20 cellular contexts compared by ENCODE assay signal in the genomic region with DNA sequence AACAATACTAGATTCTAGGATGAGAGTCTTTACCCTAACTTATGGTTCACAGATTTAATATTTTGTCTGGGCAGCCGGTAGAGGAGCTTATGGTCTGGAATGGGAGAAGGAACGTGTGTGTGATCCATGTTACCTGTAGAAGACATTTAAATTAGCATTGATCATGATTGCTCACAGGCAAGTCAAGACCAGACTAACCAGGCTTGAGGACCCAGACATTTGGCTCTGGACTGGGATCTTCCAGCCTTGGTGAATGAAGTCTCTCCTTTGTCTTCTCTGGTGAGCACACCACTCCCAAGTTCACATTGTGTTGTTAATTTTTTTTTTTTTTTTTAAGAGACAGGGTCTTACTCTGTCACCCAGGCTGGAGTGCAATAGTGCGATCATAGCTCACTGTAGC. TPM values are rescaled to one million over a fixed set of nuclear protein-coding genes. Genes with fewer than 3 reads are reported as not detected.
DNase-seq lines count a peak whose midpoint lies in the region; ATAC-seq, FAIRE-seq and TF ChIP-seq lines count a peak whose summit lies in the region.
"Had no signal": no experiment of that assay in that cellular context is flagged by ENCODE, and none has a peak within 500 bp of the region (broad histone marks: within the 10 kb centered on the region; RNA-seq: fewer than 3 reads in every experiment).

No MANE protein-coding gene starts in this region.

- no peak for TF ChIP-seq CTCF in heart right ventricle (IDR thresholded peaks at IDR 0.05)
- no peak for TF ChIP-seq CTCF in ascending aorta (IDR thresholded peaks at IDR 0.05)
- TF ChIP-seq CTCF in keratinocyte (optimal IDR thresholded peaks at IDR 0.05 in 1 of 3, IDR thresholded peaks at IDR 0.05 in 1 of 3, conservative IDR thresholded peaks at IDR 0.05 in 1 of 3; ENCODE audit: extremely low read depth in 1 of 3, insufficient read depth in 2 of 3, low read length in 3 of 3), result no peak
- TF ChIP-seq CTCF in thoracic aorta (IDR thresholded peaks at IDR 0.05), result no peak

- H3K4me2 ChIP-seq in keratinocyte (ENCODE audit: control insufficient read depth, extremely low read depth, insufficient read depth, low read depth, low read length), result no peak overlapping the region

- H3K27me3 ChIP-seq in heart right ventricle (no peaks in the 10 kb centered on the region), ascending aorta (no peaks in the 10 kb centered on the region), keratinocyte (ENCODE audit: control insufficient read depth, extremely low read depth, insufficient read depth, low read length) (no peaks in the 10 kb centered on the region), thoracic aorta (replicated peaks; ENCODE audit: insufficient read depth) (no peaks in the 10 kb centered on the region)

- peaks cover 25% of the 10 kb centered on the region for H3K79me2 ChIP-seq in keratinocyte (ENCODE audit: control insufficient read depth, insufficient read depth, low read length)

- no peak overlapping the region for H3K9ac ChIP-seq in keratinocyte (ENCODE audit: control insufficient read depth, extremely low read depth, insufficient read depth, low read length)

- FAIRE-seq in keratinocyte (lab: Jason Lieb, UNC), result peak; percentile 13
- FAIRE-seq: frontal cortex, kidney had no signal

- DNase-seq in heart right ventricle, result no peak
- no peak for DNase-seq in Right ventricle myocardium inferior (ENCODE audit: missing footprints)
- no peak for DNase-seq in ascending aorta (ENCODE audit: low spot score in 2 of 2)
- DNase-seq in keratinocyte (ENCODE audit: low read depth, low spot score), result no peak
- no peak for DNase-seq in thoracic aorta (ENCODE audit: low spot score)
- no peak for DNase-seq in sciatic nerve (ENCODE audit: low spot score)
- no peak for DNase-seq in ureter (ENCODE audit: low spot score)
- no peak for DNase-seq in NCI-H226
- DNase-seq: activated CD4-positive, alpha-beta memory T cell treated with anti-CD3 and anti-CD28 coated beads, Interleukin-2, amount 10 ng/mL, durations not matched to agents 7 days and 5 days; aorta; cerebellar nuclear complex; effector CD8-positive, alpha-beta T cell; HCEC 1CT; kidney; NCI-H1105; NCI-H2081 treated with DMSO at 0.1 percent for 48 hours; occipital lobe; SHP77 treated with DMSO at 0.1 percent for 48 hours; stimulated activated naive CD8-positive, alpha-beta T cell treated with anti-CD3 and anti-CD28 coated beads, Interleukin-15, amount 100 ng/mL, for 72 hours had no signal

- dilution Hi-C loops in keratinocyte (cut with MboI; ENCODE audit: extremely low pct_ligation_motif_present, low sequenced_read_pairs), result no loop called here

- H3K4me1 ChIP-seq in heart right ventricle (peaks cover 20 to 99% (median 87%) of the 10 kb centered on the region in 9 donors), ascending aorta (peaks cover 22 to 93% of the 10 kb centered on the region in 2 donors), keratinocyte (ENCODE audit: control insufficient read depth, extremely low read depth, insufficient read depth, low read length) (peaks cover 33% of the 10 kb centered on the region), thoracic aorta (ENCODE audit: control insufficient read depth in 1 of 2, low read depth in 2 of 2) (peaks cover 66 to 100% of the 10 kb centered on the region in 2 donors)

- peaks cover 0 to 40% (median 3%) of the 10 kb centered on the region in 9 donors for H3K36me3 ChIP-seq in heart right ventricle
- H3K36me3 ChIP-seq in ascending aorta, result peaks cover 0 to 22% of the 10 kb centered on the region in 2 donors
- H3K36me3 ChIP-seq in keratinocyte (ENCODE audit: control insufficient read depth in 2 of 2, extremely low read depth in 1 of 2, insufficient read depth in 2 of 2, low read length in 2 of 2), result peaks cover 0 to 5% of the 10 kb centered on the region in 2 experiments
- H3K36me3 ChIP-seq in thoracic aorta, result no peaks in the 10 kb centered on the region

- ATAC-seq in heart right ventricle (no peak), Right ventricle myocardium inferior (no peak), thoracic aorta (ENCODE audit: insufficient number of reproducible peaks, low FRiP score, low read depth) (no peak), sciatic nerve (no peak)
- ATAC-seq: stimulated activated naive CD8-positive, alpha-beta T cell treated with anti-CD3 and anti-CD28 coated beads, Interleukin-15, amount 100 ng/mL, for 72 hours had no signal

- H3K4me3 ChIP-seq in heart right ventricle (no peak overlapping the region), ascending aorta (no peak overlapping the region), keratinocyte (ENCODE audit: control insufficient read depth in 2 of 3, extremely low read depth in 1 of 3, insufficient read depth in 2 of 3, low read depth in 1 of 3, low read length in 3 of 3) (no peak overlapping the region), thoracic aorta (no peak overlapping the region)

- H3K9me3 ChIP-seq in heart right ventricle (no peaks in the 10 kb centered on the region), ascending aorta (no peaks in the 10 kb centered on the region), keratinocyte (ENCODE audit: control insufficient read depth, low read depth, low read length) (no peaks in the 10 kb centered on the region), thoracic aorta (no peaks in the 10 kb centered on the region)

- intact Hi-C loops in heart right ventricle (cut with DNase I), result loop anchor here in 1 of 10 donors (5.0 kb wide), 1 partner anchor 37 kb away; no protein-coding TSS in a partner anchor
- intact Hi-C loops in Right ventricle myocardium inferior (cut with DNase I), result no loop called here
- intact Hi-C loops in ascending aorta (cut with DNase I), result loop anchor here (5.0 kb wide), 1 partner anchor 83 kb away; no protein-coding TSS in a partner anchor
- intact Hi-C loops in sciatic nerve (cut with DNase I), result no loop called here

- no peaks in the 10 kb centered on the region for H4K20me1 ChIP-seq in keratinocyte (ENCODE audit: control insufficient read depth, extremely low read depth, insufficient read depth, low read length)

- H3K27ac ChIP-seq in heart right ventricle (peak overlapping the region in 7 of 10 donors; percentile 1 to 98 (median 84)), ascending aorta (peak overlapping the region; percentile 81 to 96), keratinocyte (ENCODE audit: control insufficient read depth, insufficient read depth, low read length) (peak overlapping the region; percentile 93), thoracic aorta (peak overlapping the region; percentile 48 to 93)

- H2AFZ ChIP-seq in keratinocyte (ENCODE audit: control insufficient read depth, low read length), result no peak overlapping the region

- WGBS in heart right ventricle, 2 donors, result 98 to 99% methylated on average over 3 of the region's 3 CpGs

- no peaks in the 10 kb centered on the region for H3K9me1 ChIP-seq in keratinocyte (ENCODE audit: control insufficient read depth, extremely low read depth, insufficient read depth, low read length)

RNA-seq across cellular contexts. Expression of gene ABHD2, which starts 11.7 kb away (rescaled TPM):
- total RNA-seq in heart right ventricle (100 to 1,000 TPM in 8 of 10 donors, 10 to 100 TPM in 2; 74.9 to 201 (median 123) TPM), Right ventricle myocardium inferior (69.9 TPM), ascending aorta (228 TPM), thoracic aorta (100 to 1,000 TPM; 177 to 283 TPM), sciatic nerve (70.5 TPM), ureter (134 TPM)
- polyA plus RNA-seq in heart right ventricle (10 to 100 TPM in 1 of 2 donors, 1 to 10 TPM in 1; 9.1 to 41.6 TPM), keratinocyte (22.8 to 32.9 TPM (median 23.0 TPM) in 3 replicates)
- polyA plus RNA-seq in keratinocyte (2011; ENCODE audit: low read depth), result 13.4 TPM
- polyA plus RNA-seq in keratinocyte (2011; cell fraction: cytosol; rRNA removed), result 10.2 and 12.6 TPM in 2 replicates
- 32.7 and 34.4 TPM in 2 replicates for polyA plus RNA-seq in keratinocyte (2011; cell fraction: nucleus; rRNA removed)
- polyA plus RNA-seq in keratinocyte (2012; ENCODE audit: low replicate concordance), result 6.4 and 23.6 TPM in 2 replicates
- polyA minus RNA-seq in keratinocyte, result 74.6 to 119 TPM (median 84.7 TPM) in 3 replicates
- polyA minus RNA-seq in keratinocyte (2011; cell fraction: cytosol; rRNA and poly(A)+ RNA removed), result 16.1 TPM
- polyA minus RNA-seq in keratinocyte (2011; cell fraction: nucleus; rRNA and poly(A)+ RNA removed), result 36.3 and 71.1 TPM in 2 replicates
